In genomic region chr6:121647905-121648304, GRCh38 we compare ENCODE assay signal across 18 cellular contexts.
DNase-seq lines count a peak whose midpoint lies in the region; ATAC-seq, FAIRE-seq and TF ChIP-seq lines count a peak whose summit lies in the region.
"Had no signal": no experiment of that assay in that cellular context is flagged by ENCODE, and none has a peak within 500 bp of the region (broad histone marks: within the 10 kb centered on the region; RNA-seq: fewer than 3 reads in every experiment).

No MANE protein-coding gene starts in this region.

- ATAC-seq in omental fat pad (ENCODE audit: low FRiP score) = peak; percentile 64
- ATAC-seq in HG03097 (IDR thresholded peaks at IDR 0.05; ENCODE audit: low FRiP score, unreplicated experiment) = no peak
- ATAC-seq in left lobe of liver = no peak
- ATAC-seq: esophagus mucosa, pancreas had no signal

- TF ChIP-seq CTCF in RWPE1 (conservative IDR thresholded peaks at IDR 0.05; ENCODE audit: low read depth) = no peak
- no peak for TF ChIP-seq CTCF in omental fat pad (IDR thresholded peaks at IDR 0.05)

- DNase-seq in EH (ENCODE audit: low read depth) (peak; percentile 78), RWPE1 (ENCODE audit: low spot score) (peak; percentile 20), fibroblast of gingiva (ENCODE audit: low read depth) (peak; percentile 9), omental fat pad (ENCODE audit: low spot score) (no peak), GM19239 (ENCODE audit: insufficient read length, low spot score) (no peak), left lobe of liver (ENCODE audit: low spot score) (no peak), NCI-H345 treated with DMSO at 0.1 percent for 48 hours (lab: John Stamatoyannopoulos, UW; ENCODE audit: unreplicated experiment) (no peak)
- DNase-seq: activated CD4-positive, alpha-beta T cell treated with anti-CD3 and anti-CD28 coated beads, Interleukin-2, amount 10 ng/mL, durations not matched to agents 24 days and 14 days; activated naive CD8-positive, alpha-beta T cell treated with anti-CD3 and anti-CD28 coated beads for 36 hours; activated T-cell treated with anti-CD3 and anti-CD28 coated beads, Interleukin-2, amount 50 U/mL, for 1 hour; C1 segment of cervical spinal cord; pancreas; SHP77; stimulated activated CD4-positive, alpha-beta T cell treated with anti-CD3 and anti-CD28 coated beads, Interleukin-15, amount 100 ng/mL, for 24 hours; T1000 had no signal

- H3K27ac ChIP-seq in RWPE1 = no peak overlapping the region
- H3K27ac ChIP-seq: pancreas had no signal

- POLR2A ChIA-PET in RWPE1 (lab: Yijun Ruan, JAX; ENCODE audit: low non-redundant PET) = no interaction called here

- CTCF ChIA-PET in RWPE1 (lab: Yijun Ruan, JAX) = no interaction called here

- FAIRE-seq in GM19239 (lab: Jason Lieb, UNC) = no peak
- FAIRE-seq: colon, pancreas had no signal

Comparison
In these comparisons a context has a peak if more than half of its experiments do, and no peak if none do; other contexts are left out.
1. DNase-seq: peak in EH (single experiment), RWPE1 (single experiment) and fibroblast of gingiva (single experiment); none in omental fat pad (single experiment), GM19239 (single experiment), left lobe of liver (single experiment) and NCI-H345 treated with DMSO at 0.1 percent for 48 hours (single experiment).